ENCODE assay signal across 8 cellular contexts in the genomic region with DNA sequence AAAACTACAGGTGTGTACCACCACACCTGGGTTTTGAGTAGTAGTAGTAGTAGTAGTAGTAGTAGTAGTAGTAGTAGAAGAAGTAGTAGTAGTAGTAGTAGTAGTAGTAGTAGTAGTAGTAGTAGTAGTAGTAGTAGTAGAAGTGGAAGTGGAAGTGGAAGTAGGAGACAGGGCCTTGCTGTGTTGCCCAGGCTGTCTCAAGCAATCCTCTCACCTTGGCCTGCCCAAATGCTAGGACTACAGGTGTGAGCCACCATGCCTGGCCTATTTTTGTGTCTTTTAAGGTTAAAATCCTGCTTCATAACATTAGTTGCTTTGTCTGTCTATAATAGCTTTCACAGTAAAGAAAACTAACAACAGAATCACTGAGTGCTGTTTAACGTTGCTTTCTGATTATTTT.
"Had no signal": no experiment of that assay in that cellular context is flagged by ENCODE, and none has a peak within 500 bp of the region (broad histone marks: within the 10 kb centered on the region; RNA-seq: fewer than 3 reads in every experiment).

No MANE protein-coding gene starts in this region.

- H3K4me3 Mint-ChIP-seq: GM23338, H9, IgD-negative memory B cell had no signal

- H3K27me3 Mint-ChIP-seq: IgD-negative memory B cell had no signal

- H3K9me3 Mint-ChIP-seq: GM23338, H9, IgD-negative memory B cell had no signal

- H3K27ac Mint-ChIP-seq: IgD-negative memory B cell had no signal

- ATAC-seq: GM23338 had no signal

- DNase-seq: H9, HCEC 1CT, KG1 had no signal

- FAIRE-seq: H1, H54, HTR-8/SVneo had no signal
